Comparison of ENCODE assay signal across 10 cellular contexts in genomic region chr1:204296431-204296988, GRCh38.
DNase-seq lines count a peak whose midpoint lies in the region; ATAC-seq, FAIRE-seq and TF ChIP-seq lines count a peak whose summit lies in the region.
"Had no signal": no experiment of that assay in that cellular context is flagged by ENCODE, and none has a peak within 500 bp of the region (broad histone marks: within the 10 kb centered on the region; RNA-seq: fewer than 3 reads in every experiment).

No MANE protein-coding gene starts in this region.

- TF ChIP-seq CTCF in AG04449 (IDR thresholded peaks at IDR 0.05; ENCODE audit: insufficient read depth, low read length, missing control alignments) = no peak

- no peaks in the 10 kb centered on the region for H3K9me3 ChIP-seq in mucosa of rectum (ENCODE audit: control insufficient read depth in 2 of 2, low read length in 2 of 2)

- CTCF ChIA-PET in AG04449 (lab: Yijun Ruan, JAX) = interaction anchor here (0.7 to 2.7 kb wide), 7 partner anchors 11 to 102 kb away, joined by 3 to 8 read pairs (median 4); no protein-coding TSS in a partner anchor

- DNase-seq in AG04449 (ENCODE audit: low read depth, low spot score) = peak; percentile 91
- DNase-seq in LHCN-M2 (ENCODE audit: low read depth) = peak; percentile 95
- DNase-seq in GM12892 (ENCODE audit: insufficient read length) = no peak

- H3K9ac ChIP-seq in mucosa of rectum (ENCODE audit: low read depth in 1 of 2, low read length in 2 of 2) = no peak overlapping the region

- ATAC-seq in HG03159 (IDR thresholded peaks at IDR 0.05; ENCODE audit: unreplicated experiment) (no peak), GM19351 (IDR thresholded peaks at IDR 0.05; ENCODE audit: unreplicated experiment) (no peak), HG03571 (IDR thresholded peaks at IDR 0.05; ENCODE audit: unreplicated experiment) (no peak)

- H3K36me3 ChIP-seq in mucosa of rectum (ENCODE audit: control insufficient read depth in 2 of 2, insufficient read depth in 2 of 2, low read length in 2 of 2) = peaks cover 7 to 24% of the 10 kb centered on the region in 2 donors

- H3K27me3 ChIP-seq in mucosa of rectum (ENCODE audit: control insufficient read depth in 2 of 2, insufficient read depth in 2 of 2, low read length in 2 of 2) = no peaks in the 10 kb centered on the region

- TF ChIP-seq POLR2A in GM12892 (IDR thresholded peaks at IDR 0.05; ENCODE audit: low read depth, low read length) = no peak

- FAIRE-seq in GM12892 (lab: Jason Lieb, UNC) = no peak
- FAIRE-seq: D721Med had no signal

- H3K4me3 ChIP-seq in AG04449 (ENCODE audit: low read depth, low read length) = no peak overlapping the region
- no peak overlapping the region for H3K4me3 ChIP-seq in mucosa of rectum (ENCODE audit: low read length in 2 of 2)
- H3K4me3 ChIP-seq: SK-N-MC had no signal

- H3K4me1 ChIP-seq in mucosa of rectum (ENCODE audit: control insufficient read depth in 2 of 2, insufficient read depth in 2 of 2, low read length in 2 of 2) = peaks cover 12 to 23% of the 10 kb centered on the region in 2 donors

- POLR2A ChIA-PET in AG04449 (lab: Yijun Ruan, JAX) = interaction anchor here (0.6 to 1.5 kb wide), 4 partner anchors 11 to 101 kb away, joined by 3 to 6 read pairs (median 4); no protein-coding TSS in a partner anchor

- H3K27ac ChIP-seq in cingulate gyrus (ENCODE audit: low read depth, low read length) (peak overlapping the region; percentile 33), mucosa of rectum (ENCODE audit: low read depth in 2 of 2, low read length in 2 of 2) (peak overlapping the region; percentile 9 to 17)
- H3K27ac ChIP-seq: SK-N-MC had no signal
